In genomic region chr21:31873275-31873695, GRCh38 we compare ENCODE assay signal across 8 cellular contexts. TPM values are rescaled to one million over a fixed set of nuclear protein-coding genes. Genes with fewer than 3 reads are reported as not detected.
DNase-seq lines count a peak whose midpoint lies in the region; ATAC-seq and TF ChIP-seq lines count a peak whose summit lies in the region.

No MANE protein-coding gene starts in this region.

- peaks cover 75% of the 10 kb centered on the region for H3K27me3 Mint-ChIP-seq in stimulated activated naive CD8-positive, alpha-beta T cell treated with anti-CD3 and anti-CD28 coated beads, Interleukin-15, amount 100 ng/mL, for 72 hours

- H3K4me1 Mint-ChIP-seq in stimulated activated naive CD8-positive, alpha-beta T cell treated with anti-CD3 and anti-CD28 coated beads, Interleukin-15, amount 100 ng/mL, for 72 hours = peaks cover 13% of the 10 kb centered on the region

- H3K9me3 ChIP-seq in iPS-18c (ENCODE audit: control insufficient read depth, insufficient read depth, low read length) = no peaks in the 10 kb centered on the region

- no peaks in the 10 kb centered on the region for H3K9me3 Mint-ChIP-seq in stimulated activated naive CD8-positive, alpha-beta T cell treated with anti-CD3 and anti-CD28 coated beads, Interleukin-15, amount 100 ng/mL, for 72 hours

- H3K27ac Mint-ChIP-seq in stimulated activated naive CD8-positive, alpha-beta T cell treated with anti-CD3 and anti-CD28 coated beads, Interleukin-15, amount 100 ng/mL, for 72 hours = no peak overlapping the region

- in situ Hi-C loops in GM13977 (cut with MboI; ENCODE audit: low pct_unique_long_range_greater_than_20kb, low sequenced_read_pairs, unreplicated experiment) = no loop called here

- DNase-seq in NCI-H146 (lab: John Stamatoyannopoulos, UW) = peak; percentile 33
- no peak for DNase-seq in NCI-H146 treated with DMSO at 0.1 percent for 48 hours (lab: John Stamatoyannopoulos, UW; ENCODE audit: unreplicated experiment)
- peak; percentile 37 for DNase-seq in SK-N-DZ (ENCODE audit: low spot score)
- DNase-seq in stimulated activated naive CD8-positive, alpha-beta T cell treated with anti-CD3 and anti-CD28 coated beads, Interleukin-15, amount 100 ng/mL, for 72 hours = no peak
- DNase-seq in GM13977 (ENCODE audit: low spot score) = no peak

- no peak for TF ChIP-seq CTCF in GM13977 (IDR thresholded peaks at IDR 0.05; ENCODE audit: extremely low read depth, insufficient read depth, missing control alignments)

- peak overlapping the region; percentile 71 to 81 for H3K4me3 Mint-ChIP-seq in stimulated activated naive CD8-positive, alpha-beta T cell treated with anti-CD3 and anti-CD28 coated beads, Interleukin-15, amount 100 ng/mL, for 72 hours

- H3K4me3 ChIP-seq in iPS-18c (ENCODE audit: insufficient read depth, low read depth, low read length) = peak overlapping the region; percentile 77

- ATAC-seq in stimulated activated naive CD8-positive, alpha-beta T cell treated with anti-CD3 and anti-CD28 coated beads, Interleukin-15, amount 100 ng/mL, for 72 hours = peak; percentile 53
- no peak for ATAC-seq in GM21423 (IDR thresholded peaks at IDR 0.05; ENCODE audit: unreplicated experiment)
- no peak for ATAC-seq in HG02623 (IDR thresholded peaks at IDR 0.05; ENCODE audit: unreplicated experiment)

RNA-seq across cellular contexts. Expression of gene HUNK, which starts 0.5 kb away (rescaled TPM):
- polyA plus RNA-seq in SK-N-DZ (2014; cell fraction: cytosol; rRNA removed) = 8.9 and 9.6 TPM in 2 replicates
- 2.1 and 5.2 TPM in 2 replicates for polyA plus RNA-seq in SK-N-DZ (2014; cell fraction: nucleus; rRNA removed)

Comparison
In these comparisons a context has a peak if more than half of its experiments do, and no peak if none do; other contexts are left out.
1. DNase-seq: peak in NCI-H146 (single experiment) and SK-N-DZ (single experiment); none in NCI-H146 treated with DMSO at 0.1 percent for 48 hours (single experiment), stimulated activated naive CD8-positive, alpha-beta T cell treated with anti-CD3 and anti-CD28 coated beads, Interleukin-15, amount 100 ng/mL, for 72 hours (0 of 2) and GM13977 (single experiment).